ENCODE assay signal across 8 cellular contexts in genomic region chr2:112056626-112056987, GRCh38. TPM values are rescaled to one million over a fixed set of nuclear protein-coding genes. Genes with fewer than 3 reads are reported as not detected.
A peak's percentile ranks its signal among the peaks of the same experiment; 100 is the strongest.
DNase-seq lines count a peak whose midpoint lies in the region; ATAC-seq and TF ChIP-seq lines count a peak whose summit lies in the region.

No MANE protein-coding gene starts in this region.

- DNase-seq in activated naive CD4-positive, alpha-beta T cell treated with anti-CD3 and anti-CD28 coated beads for 36 hours = no peak
- no peak for DNase-seq in activated naive CD4-positive, alpha-beta T cell treated with anti-CD3 and anti-CD28 coated beads, Interleukin-2, amount 50 U/mL, for 72 hours (ENCODE audit: low spot score in 2 of 2)
- no peak for DNase-seq in astrocyte of the spinal cord (ENCODE audit: low read depth, low spot score)
- DNase-seq in lung (ENCODE audit: low spot score) = no peak
- no peak for DNase-seq in type B pancreatic cell (ENCODE audit: extremely low spot score, unreplicated experiment)
- no peak for DNase-seq in Ammon's horn (ENCODE audit: low spot score)
- no peak for DNase-seq in head of caudate nucleus

- H3K4me1 Mint-ChIP-seq in activated naive CD4-positive, alpha-beta T cell treated with anti-CD3 and anti-CD28 coated beads for 36 hours (ENCODE audit: low read depth) = peaks cover 46% of the 10 kb centered on the region
- peaks cover 37% of the 10 kb centered on the region for H3K4me1 Mint-ChIP-seq in type B pancreatic cell (ENCODE audit: unreplicated experiment)

- no peaks in the 10 kb centered on the region for H3K27me3 ChIP-seq in lung (ENCODE audit: control insufficient read depth, insufficient read depth)

- H3K27ac Mint-ChIP-seq in activated naive CD4-positive, alpha-beta T cell treated with anti-CD3 and anti-CD28 coated beads for 36 hours = peak overlapping the region; percentile 88
- peak overlapping the region in 1 of 2 donors; percentile 93 for H3K27ac Mint-ChIP-seq in activated naive CD4-positive, alpha-beta T cell treated with anti-CD3 and anti-CD28 coated beads, Interleukin-2, amount 50 U/mL, for 72 hours
- peak overlapping the region; percentile 97 for H3K27ac Mint-ChIP-seq in type B pancreatic cell

- H3K4me3 ChIP-seq in astrocyte of the spinal cord (ENCODE audit: low read depth, low read length) = peak overlapping the region; percentile 91
- no peak overlapping the region for H3K4me3 ChIP-seq in lung

- ATAC-seq in activated naive CD4-positive, alpha-beta T cell treated with anti-CD3 and anti-CD28 coated beads, Interleukin-2, amount 50 U/mL, for 72 hours = no peak
- ATAC-seq in lung (ENCODE audit: insufficient read depth, low FRiP score) = no peak
- no peak for ATAC-seq in GM21723 (IDR thresholded peaks at IDR 0.05; ENCODE audit: unreplicated experiment)

- H3K4me3 Mint-ChIP-seq in activated naive CD4-positive, alpha-beta T cell treated with anti-CD3 and anti-CD28 coated beads for 36 hours = peak overlapping the region; percentile 96
- peak overlapping the region; percentile 92 for H3K4me3 Mint-ChIP-seq in type B pancreatic cell

- peaks cover 16% of the 10 kb centered on the region for H3K36me3 Mint-ChIP-seq in activated naive CD4-positive, alpha-beta T cell treated with anti-CD3 and anti-CD28 coated beads for 36 hours (ENCODE audit: low read depth)
- H3K36me3 Mint-ChIP-seq in activated naive CD4-positive, alpha-beta T cell treated with anti-CD3 and anti-CD28 coated beads, Interleukin-2, amount 50 U/mL, for 72 hours = peaks cover 4 to 45% of the 10 kb centered on the region in 2 donors
- H3K36me3 Mint-ChIP-seq in type B pancreatic cell = peaks cover 17% of the 10 kb centered on the region

- H3K36me3 ChIP-seq in lung (ENCODE audit: control insufficient read depth in 2 of 2, insufficient read depth in 2 of 2, low read length in 2 of 2) = peaks cover 0 to 2% of the 10 kb centered on the region in 2 donors

- in situ Hi-C loops in astrocyte of the spinal cord (cut with HindIII; ENCODE audit: low sequenced_read_pairs) = no loop called here

- WGBS in lung, 2 donors = 25 to 26% methylated on average over 3 of the region's 3 CpGs

- TF ChIP-seq CTCF in astrocyte of the spinal cord (IDR thresholded peaks at IDR 0.05; ENCODE audit: low read depth, low read length) (no peak), lung (IDR thresholded peaks at IDR 0.05; ENCODE audit: control extremely low read depth, extremely low read depth) (no peak), type B pancreatic cell (conservative IDR thresholded peaks at IDR 0.05) (no peak)

- peaks cover 5 to 17% of the 10 kb centered on the region in 2 donors for H3K4me1 ChIP-seq in lung (ENCODE audit: control insufficient read depth in 2 of 2, insufficient read depth in 2 of 2, low read length in 2 of 2)

- no peaks in the 10 kb centered on the region for H3K9me3 Mint-ChIP-seq in activated naive CD4-positive, alpha-beta T cell treated with anti-CD3 and anti-CD28 coated beads for 36 hours
- no peaks in the 10 kb centered on the region for H3K9me3 Mint-ChIP-seq in activated naive CD4-positive, alpha-beta T cell treated with anti-CD3 and anti-CD28 coated beads, Interleukin-2, amount 50 U/mL, for 72 hours
- no peaks in the 10 kb centered on the region for H3K9me3 Mint-ChIP-seq in type B pancreatic cell

- intact Hi-C loops in activated naive CD4-positive, alpha-beta T cell treated with anti-CD3 and anti-CD28 coated beads for 36 hours (cut with micrococcal nuclease) = loop anchor here (5.0 kb wide), 1 partner anchor 36 kb away; no protein-coding TSS in a partner anchor
- intact Hi-C loops in head of caudate nucleus (cut with DNase I) = loop anchor here (10.0 kb wide), 1 partner anchor 218 kb away; the partner anchor contains the start of gene ZC3H6

- H3K27me3 Mint-ChIP-seq in activated naive CD4-positive, alpha-beta T cell treated with anti-CD3 and anti-CD28 coated beads for 36 hours (ENCODE audit: low read depth) = no peaks in the 10 kb centered on the region
- no peaks in the 10 kb centered on the region for H3K27me3 Mint-ChIP-seq in type B pancreatic cell

- CTCF ChIA-PET in activated naive CD4-positive, alpha-beta T cell treated with anti-CD3 and anti-CD28 coated beads for 36 hours (lab: Charles Lee) = no interaction called here

- peaks cover 0 to 2% of the 10 kb centered on the region in 2 donors for H3K9me3 ChIP-seq in lung (ENCODE audit: control insufficient read depth in 2 of 2, insufficient read depth in 1 of 2, low read length in 1 of 2)

- peak overlapping the region; percentile 97 to 100 for H3K27ac ChIP-seq in lung (ENCODE audit: low read depth in 1 of 2, low read length in 1 of 2)

RNA-seq across cellular contexts. Expression of gene TMEM87B, which starts 1.5 kb away (rescaled TPM):
- total RNA-seq in activated naive CD4-positive, alpha-beta T cell treated with anti-CD3 and anti-CD28 coated beads for 36 hours = 10 to 100 TPM; 10.5 to 12.0 TPM
- 10 to 100 TPM; 16.8 to 26.2 TPM for total RNA-seq in activated naive CD4-positive, alpha-beta T cell treated with anti-CD3 and anti-CD28 coated beads, Interleukin-2, amount 50 U/mL, for 72 hours
- 10 to 100 TPM; 21.8 to 26.4 TPM for total RNA-seq in lung
- polyA plus RNA-seq in lung = 10 to 100 TPM; 11.2 to 14.4 TPM
- 15.5 and 27.2 TPM in 2 replicates for total RNA-seq in type B pancreatic cell (ENCODE audit: low replicate concordance)
